ENCODE assay signal across 8 cellular contexts in the genomic region with DNA sequence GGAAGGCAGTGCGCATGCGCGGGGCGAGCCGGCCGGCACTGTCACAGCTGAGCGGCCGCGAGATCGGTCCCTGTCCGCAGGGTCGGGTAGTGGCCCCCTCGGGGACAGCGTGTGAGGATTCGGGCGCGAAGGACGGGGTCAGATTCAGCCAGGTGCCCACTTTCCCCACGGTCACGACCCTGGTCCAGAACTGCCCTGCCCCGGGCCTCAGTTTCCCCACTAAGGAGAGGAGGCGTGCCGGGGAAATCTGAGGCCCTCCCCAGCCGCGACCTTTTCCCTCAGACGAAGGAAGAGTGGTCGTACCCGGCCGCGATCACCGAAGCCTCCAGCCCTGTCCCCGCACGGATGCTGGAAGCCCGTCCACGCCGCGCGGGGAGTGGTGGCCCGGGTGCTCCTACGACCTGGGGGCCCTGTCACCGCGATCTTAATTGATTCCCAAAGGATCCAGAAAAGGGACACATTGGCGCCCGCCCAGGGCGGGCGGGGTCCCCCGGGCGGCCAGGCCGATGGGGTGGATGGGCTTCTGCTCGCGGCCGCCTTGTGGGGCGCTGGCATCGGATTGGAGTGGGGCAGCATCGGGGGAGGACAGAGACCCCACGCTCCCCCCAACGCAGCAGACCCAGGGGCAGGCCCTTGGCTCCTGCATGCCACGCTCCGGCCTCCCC. TPM values are rescaled to one million over a fixed set of nuclear protein-coding genes. Genes with fewer than 3 reads are reported as not detected.
DNase-seq lines count a peak whose midpoint lies in the region; ATAC-seq and TF ChIP-seq lines count a peak whose summit lies in the region.

No MANE protein-coding gene starts in this region.

- POLR2A ChIA-PET in CD8-positive, alpha-beta memory T cell (lab: Charles Lee): interaction anchor here (1.4 kb wide), 1 partner anchor 69 kb away, joined by 4 read pairs; no protein-coding TSS in a partner anchor

- no peak overlapping the region for H2AFZ ChIP-seq in neural progenitor cell (replicated peaks)

- peak overlapping the region; percentile 93 for H3K9ac ChIP-seq in NT2/D1 (ENCODE audit: insufficient read length, low read depth)
- no peak overlapping the region for H3K9ac ChIP-seq in neural progenitor cell

- TF ChIP-seq CTCF in endothelial cell (IDR thresholded peaks at IDR 0.05; ENCODE audit: unreplicated experiment): no peak
- no peak for TF ChIP-seq CTCF in neural progenitor cell (IDR thresholded peaks at IDR 0.05)

- H3K4me1 Mint-ChIP-seq in CD8-positive, alpha-beta memory T cell: peaks cover 5 to 8% (median 5%) of the 10 kb centered on the region in 3 donors
- peaks cover 5% of the 10 kb centered on the region for H3K4me1 Mint-ChIP-seq in endothelial cell (ENCODE audit: unreplicated experiment)
- peaks cover 5% of the 10 kb centered on the region for H3K4me1 Mint-ChIP-seq in neural progenitor cell

- no peak for DNase-seq in CD8-positive, alpha-beta memory T cell
- no peak for DNase-seq in NT2/D1 (ENCODE audit: low read depth, low spot score)
- peak; percentile 10 for DNase-seq in endothelial cell (ENCODE audit: low spot score)
- DNase-seq in neural progenitor cell (ENCODE audit: low spot score): peak; percentile 34
- DNase-seq in SKM-1 (lab: John Stamatoyannopoulos, UW; ENCODE audit: unreplicated experiment): no peak
- DNase-seq in medulla oblongata (ENCODE audit: extremely low spot score): no peak

- peak overlapping the region; percentile 76 to 90 (median 82) for H3K4me3 Mint-ChIP-seq in CD8-positive, alpha-beta memory T cell
- H3K4me3 Mint-ChIP-seq in endothelial cell (ENCODE audit: unreplicated experiment): peak overlapping the region; percentile 86
- peak overlapping the region; percentile 82 for H3K4me3 Mint-ChIP-seq in neural progenitor cell

- peaks cover 5 to 10% of the 10 kb centered on the region in 2 donors for H3K27me3 Mint-ChIP-seq in CD8-positive, alpha-beta memory T cell
- H3K27me3 Mint-ChIP-seq in endothelial cell (ENCODE audit: unreplicated experiment) (peaks cover 4% of the 10 kb centered on the region), neural progenitor cell (ENCODE audit: insufficient read depth, low read depth) (peaks cover 7% of the 10 kb centered on the region)

- H3K36me3 ChIP-seq in CD8-positive, alpha-beta memory T cell (ENCODE audit: insufficient read depth, low read length): no peaks in the 10 kb centered on the region
- no peaks in the 10 kb centered on the region for H3K36me3 ChIP-seq in NT2/D1 (ENCODE audit: insufficient read depth, insufficient read length, low read length)
- H3K36me3 ChIP-seq in neural progenitor cell: no peaks in the 10 kb centered on the region

- no peaks in the 10 kb centered on the region for H3K4me1 ChIP-seq in CD8-positive, alpha-beta memory T cell (ENCODE audit: insufficient read depth, low read length)
- H3K4me1 ChIP-seq in NT2/D1 (ENCODE audit: insufficient read depth, insufficient read length) (peaks cover 10% of the 10 kb centered on the region), neural progenitor cell (no peaks in the 10 kb centered on the region)

- peaks cover 0 to 2% (median 0%) of the 10 kb centered on the region in 5 donors for H3K9me3 Mint-ChIP-seq in CD8-positive, alpha-beta memory T cell
- H3K9me3 Mint-ChIP-seq in endothelial cell (ENCODE audit: unreplicated experiment) (no peaks in the 10 kb centered on the region), neural progenitor cell (no peaks in the 10 kb centered on the region)

- no peaks in the 10 kb centered on the region for H3K9me3 ChIP-seq in CD8-positive, alpha-beta memory T cell (ENCODE audit: low read length)
- H3K9me3 ChIP-seq in NT2/D1 (ENCODE audit: insufficient read depth, low read length) (no peaks in the 10 kb centered on the region), neural progenitor cell (ENCODE audit: low read depth) (no peaks in the 10 kb centered on the region)

- no peaks in the 10 kb centered on the region for H4K20me1 ChIP-seq in neural progenitor cell (ENCODE audit: low read depth)

- H3K4me2 ChIP-seq in neural progenitor cell: peak overlapping the region; percentile 79

- peak overlapping the region; percentile 68 for H3K27ac ChIP-seq in CD8-positive, alpha-beta memory T cell (ENCODE audit: low read depth, low read length)
- no peak overlapping the region for H3K27ac ChIP-seq in neural progenitor cell

- no peaks in the 10 kb centered on the region for H3K36me3 Mint-ChIP-seq in CD8-positive, alpha-beta memory T cell
- H3K36me3 Mint-ChIP-seq in endothelial cell (ENCODE audit: low read depth, unreplicated experiment) (peaks cover 4% of the 10 kb centered on the region), neural progenitor cell (no peaks in the 10 kb centered on the region)

- H3F3A ChIP-seq in neural progenitor cell (ENCODE audit: low read depth): peaks cover 30% of the 10 kb centered on the region

- no peaks in the 10 kb centered on the region for H3K79me2 ChIP-seq in neural progenitor cell (ENCODE audit: low read depth)

- no peaks in the 10 kb centered on the region for H3K27me3 ChIP-seq in CD8-positive, alpha-beta memory T cell (ENCODE audit: insufficient read depth, low read length, poor library complexity, severe bottlenecking)
- H3K27me3 ChIP-seq in NT2/D1 (ENCODE audit: insufficient read depth, insufficient read length): no peaks in the 10 kb centered on the region
- peaks cover 11% of the 10 kb centered on the region for H3K27me3 ChIP-seq in neural progenitor cell

- peak overlapping the region in 4 of 8 donors; percentile 1 to 84 (median 2) for H3K27ac Mint-ChIP-seq in CD8-positive, alpha-beta memory T cell
- H3K27ac Mint-ChIP-seq in endothelial cell (ENCODE audit: unreplicated experiment) (no peak overlapping the region), neural progenitor cell (no peak overlapping the region)

- ATAC-seq in HG02763 (IDR thresholded peaks at IDR 0.05; ENCODE audit: unreplicated experiment): no peak
- no peak for ATAC-seq in GM18873 (IDR thresholded peaks at IDR 0.05; ENCODE audit: low FRiP score, unreplicated experiment)

- CTCF ChIA-PET in CD8-positive, alpha-beta memory T cell (lab: Charles Lee): no interaction called here

- H3K4me3 ChIP-seq in CD8-positive, alpha-beta memory T cell (ENCODE audit: low read length): peak overlapping the region; percentile 65
- peak overlapping the region; percentile 86 for H3K4me3 ChIP-seq in NT2/D1 (ENCODE audit: insufficient read length, low read depth)
- H3K4me3 ChIP-seq in neural progenitor cell: peak overlapping the region; percentile 70

RNA-seq across cellular contexts. Expression of gene SRL, which starts 57.7 kb away (rescaled TPM):
- total RNA-seq in CD8-positive, alpha-beta memory T cell: not detected
- not detected for polyA plus RNA-seq in CD8-positive, alpha-beta memory T cell
- 0.26 TPM for total RNA-seq in endothelial cell (ENCODE audit: unreplicated experiment)
- total RNA-seq in neural progenitor cell (ENCODE audit: low replicate concordance): 0.06 and 0.22 TPM in 2 replicates

Comparison
In these comparisons a context has a peak if more than half of its experiments do, and no peak if none do; other contexts are left out.
1. DNase-seq: peak in endothelial cell (single experiment) and neural progenitor cell (single experiment); none in CD8-positive, alpha-beta memory T cell (0 of 5), NT2/D1 (single experiment), SKM-1 (single experiment) and medulla oblongata (single experiment).
2. Peak in every context shown above with its lines, with median percentiles within 50 percentile points of each other: H3K4me3 ChIP-seq and H3K4me3 Mint-ChIP-seq.